ENCODE assay signal across 2 cellular contexts in the genomic region with DNA sequence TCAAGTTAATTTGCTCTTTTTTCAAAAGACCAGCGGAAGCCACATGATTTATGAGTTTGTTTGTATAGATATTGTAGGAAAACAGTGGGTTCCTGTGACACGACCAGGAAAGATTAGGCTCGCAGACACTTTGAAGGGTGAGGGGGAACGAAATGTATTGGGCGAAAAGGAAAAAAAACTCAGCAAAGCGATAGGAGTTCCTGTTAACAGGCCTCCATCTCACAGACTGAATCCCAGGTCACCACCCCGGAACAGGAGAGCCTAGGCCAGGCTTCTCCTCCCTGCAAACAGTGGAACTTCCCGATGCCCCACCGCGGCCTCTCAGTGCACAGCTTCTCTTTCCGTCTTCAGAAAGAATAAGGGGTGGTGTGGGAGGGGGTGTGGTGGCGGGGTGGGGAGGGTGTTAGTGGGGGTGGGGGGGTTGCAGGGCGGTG.
A peak's percentile ranks its signal among the peaks of the same experiment; 100 is the strongest.
TF ChIP-seq lines count a peak whose summit lies in the region.

No MANE protein-coding gene starts in this region.

TF ChIP-seq in HEK293T, 16 proteins besides CTCF, POLR2A, EP300 and RAD21 (continued from another document):
- TF ChIP-seq, protein P1, sequence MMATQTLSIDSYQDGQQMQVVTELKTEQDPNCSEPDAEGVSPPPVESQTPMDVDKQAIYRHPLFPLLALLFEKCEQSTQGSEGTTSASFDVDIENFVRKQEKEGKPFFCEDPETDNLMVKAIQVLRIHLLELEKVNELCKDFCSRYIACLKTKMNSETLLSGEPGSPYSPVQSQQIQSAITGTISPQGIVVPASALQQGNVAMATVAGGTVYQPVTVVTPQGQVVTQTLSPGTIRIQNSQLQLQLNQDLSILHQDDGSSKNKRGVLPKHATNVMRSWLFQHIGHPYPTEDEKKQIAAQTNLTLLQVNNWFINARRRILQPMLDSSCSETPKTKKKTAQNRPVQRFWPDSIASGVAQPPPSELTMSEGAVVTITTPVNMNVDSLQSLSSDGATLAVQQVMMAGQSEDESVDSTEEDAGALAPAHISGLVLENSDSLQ (IDR thresholded peaks at IDR 0.05): 0 out of 2 replicates have a peak, but pooled peaks have one; percentile 12
- TF ChIP-seq FOXK2 (IDR thresholded peaks at IDR 0.05) (no peak), TARDBP (IDR thresholded peaks at IDR 0.05) (no peak)

TF ChIP-seq in H1, 55 proteins besides CTCF, POLR2A, EP300 and RAD21 (continued from another document):
- TF ChIP-seq, protein P2, sequence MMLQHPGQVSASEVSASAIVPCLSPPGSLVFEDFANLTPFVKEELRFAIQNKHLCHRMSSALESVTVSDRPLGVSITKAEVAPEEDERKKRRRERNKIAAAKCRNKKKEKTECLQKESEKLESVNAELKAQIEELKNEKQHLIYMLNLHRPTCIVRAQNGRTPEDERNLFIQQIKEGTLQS (IDR thresholded peaks at IDR 0.05; ENCODE audit: insufficient read depth, low read depth, low read length): no peak
- TF ChIP-seq, protein P3, sequence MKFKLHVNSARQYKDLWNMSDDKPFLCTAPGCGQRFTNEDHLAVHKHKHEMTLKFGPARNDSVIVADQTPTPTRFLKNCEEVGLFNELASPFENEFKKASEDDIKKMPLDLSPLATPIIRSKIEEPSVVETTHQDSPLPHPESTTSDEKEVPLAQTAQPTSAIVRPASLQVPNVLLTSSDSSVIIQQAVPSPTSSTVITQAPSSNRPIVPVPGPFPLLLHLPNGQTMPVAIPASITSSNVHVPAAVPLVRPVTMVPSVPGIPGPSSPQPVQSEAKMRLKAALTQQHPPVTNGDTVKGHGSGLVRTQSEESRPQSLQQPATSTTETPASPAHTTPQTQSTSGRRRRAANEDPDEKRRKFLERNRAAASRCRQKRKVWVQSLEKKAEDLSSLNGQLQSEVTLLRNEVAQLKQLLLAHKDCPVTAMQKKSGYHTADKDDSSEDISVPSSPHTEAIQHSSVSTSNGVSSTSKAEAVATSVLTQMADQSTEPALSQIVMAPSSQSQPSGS (IDR thresholded peaks at IDR 0.05; ENCODE audit: low read length): no peak
- no peak for TF ChIP-seq CHD1 (IDR thresholded peaks at IDR 0.05; ENCODE audit: low read depth, low read length)
- TF ChIP-seq GTF2F1 (IDR thresholded peaks at IDR 0.05; ENCODE audit: borderline replicate concordance, low read depth, low read length): no peak
